ENCODE assay signal across 1 cellular context in genomic region chr20:32674362-32674789, GRCh38.
A peak's percentile ranks its signal among the peaks of the same experiment; 100 is the strongest.
TF ChIP-seq lines count a peak whose summit lies in the region.

No MANE protein-coding gene starts in this region.

TF ChIP-seq in HepG2, 621 proteins besides CTCF, POLR2A, EP300 and RAD21 (continued from another document and continues in another):
- TF ChIP-seq PRDM10 (CRISPR knock-in tag; IDR thresholded peaks at IDR 0.05; ENCODE audit: low read depth) (no peak), ZNF557 (CRISPR knock-in tag; IDR thresholded peaks at IDR 0.05) (no peak), ZNF546 (CRISPR knock-in tag; conservative IDR thresholded peaks at IDR 0.05) (no peak), ZMYM3 (CRISPR knock-in tag; IDR thresholded peaks at IDR 0.05) (no peak), ZNF446 (CRISPR knock-in tag; IDR thresholded peaks at IDR 0.05) (no peak), PHF20 (CRISPR knock-in tag; IDR thresholded peaks at IDR 0.05) (no peak), ZNF776 (CRISPR knock-in tag; IDR thresholded peaks at IDR 0.05) (no peak), ZNF770 (CRISPR knock-in tag; IDR thresholded peaks at IDR 0.05) (no peak; the same call in 1 of the 2 replicates), ARID2 (CRISPR knock-in tag; IDR thresholded peaks at IDR 0.05; ENCODE audit: borderline replicate concordance) (no peak), DMTF1 (CRISPR knock-in tag; IDR thresholded peaks at IDR 0.05) (no peak), AGO2 (optimal IDR thresholded peaks at IDR 0.05; ENCODE audit: low read depth, low read length) (no peak), FOXM1 (CRISPR knock-in tag; IDR thresholded peaks at IDR 0.05) (no peak), NCOA1 (CRISPR knock-in tag; IDR thresholded peaks at IDR 0.05) (no peak), KIAA2018 (CRISPR knock-in tag; IDR thresholded peaks at IDR 0.05; ENCODE audit: borderline replicate concordance) (no peak), ZBTB3 (CRISPR knock-in tag; IDR thresholded peaks at IDR 0.05; ENCODE audit: borderline replicate concordance, low read depth) (no peak), ZNF614 (CRISPR knock-in tag; IDR thresholded peaks at IDR 0.05; ENCODE audit: borderline replicate concordance) (peak; percentile 51; the same call in 1 of the 2 replicates), ZNF281 (CRISPR knock-in tag; IDR thresholded peaks at IDR 0.05; ENCODE audit: borderline replicate concordance) (no peak), TGIF2 (CRISPR knock-in tag; IDR thresholded peaks at IDR 0.05) (peak; percentile 66; the same call in 1 of the 2 replicates), GATAD1 (CRISPR knock-in tag; IDR thresholded peaks at IDR 0.05) (no peak), ZNF749 (CRISPR knock-in tag; IDR thresholded peaks at IDR 0.05; ENCODE audit: borderline replicate concordance) (no peak), FOXP4 (CRISPR knock-in tag; IDR thresholded peaks at IDR 0.05) (no peak), CREM (IDR thresholded peaks at IDR 0.05) (no peak), CREM (CRISPR knock-in tag; IDR thresholded peaks at IDR 0.05) (no peak), PHF8 (CRISPR knock-in tag; IDR thresholded peaks at IDR 0.05) (no peak), TBP (CRISPR knock-in tag; IDR thresholded peaks at IDR 0.05) (no peak), ZNF264 (CRISPR knock-in tag; IDR thresholded peaks at IDR 0.05) (no peak), NONO (IDR thresholded peaks at IDR 0.05) (no peak), NONO (CRISPR knock-in tag; conservative IDR thresholded peaks at IDR 0.05) (no peak), ZNF512B (CRISPR knock-in tag; IDR thresholded peaks at IDR 0.05; ENCODE audit: borderline replicate concordance) (no peak), MEF2D (CRISPR knock-in tag; IDR thresholded peaks at IDR 0.05) (no peak; the same call in 1 of the 2 replicates), ZNF180 (CRISPR knock-in tag; IDR thresholded peaks at IDR 0.05; ENCODE audit: borderline replicate concordance, low read depth) (no peak), SMAD1 (CRISPR knock-in tag; IDR thresholded peaks at IDR 0.05; ENCODE audit: borderline replicate concordance, low read depth) (no peak), LCORL (IDR thresholded peaks at IDR 0.05) (no peak), LCORL (CRISPR knock-in tag; IDR thresholded peaks at IDR 0.05) (peak; percentile 66; the same call in 1 of the 2 replicates), RFX1 (IDR thresholded peaks at IDR 0.05) (no peak)
